Comparison of ENCODE assay signal across 8 cellular contexts in the genomic region with DNA sequence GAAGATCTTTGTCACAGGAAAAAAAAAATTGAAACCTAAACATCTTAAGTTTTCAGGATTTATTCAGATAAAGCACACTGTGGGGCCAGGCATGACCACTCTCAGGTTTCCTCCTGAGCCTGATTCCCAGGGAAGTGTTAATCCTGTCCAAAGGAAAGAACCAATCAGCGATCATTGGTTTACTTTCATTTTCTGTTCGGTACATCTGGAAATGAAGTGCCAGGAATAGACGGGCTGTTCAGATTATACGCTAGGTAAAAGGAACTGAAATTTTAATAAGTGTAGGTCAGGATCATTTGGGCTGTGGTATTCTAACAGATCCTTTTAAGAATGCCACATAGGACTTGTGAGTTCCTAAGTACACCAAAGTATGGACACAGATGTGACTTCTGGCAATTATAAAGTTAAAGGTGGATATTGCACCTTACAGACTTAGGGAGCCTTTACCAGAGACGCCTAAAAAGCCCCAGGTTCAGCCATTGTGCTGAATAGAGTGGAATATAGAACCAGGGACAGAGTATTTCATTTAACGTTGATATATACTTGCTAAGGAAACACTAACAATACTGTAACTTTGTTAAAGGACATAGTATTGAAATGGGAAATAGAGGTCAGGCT. TPM values are rescaled to one million over a fixed set of nuclear protein-coding genes. Genes with fewer than 3 reads are reported as not detected.
DNase-seq lines count a peak whose midpoint lies in the region; ATAC-seq, FAIRE-seq and TF ChIP-seq lines count a peak whose summit lies in the region.

No MANE protein-coding gene starts in this region.

- TF ChIP-seq CTCF in 22Rv1 (IDR thresholded peaks at IDR 0.05) = no peak
- no peak for TF ChIP-seq CTCF in body of pancreas (IDR thresholded peaks at IDR 0.05)
- TF ChIP-seq CTCF in tibial nerve (IDR thresholded peaks at IDR 0.05) = no peak

- TF ChIP-seq POLR2A in GM12891 (IDR thresholded peaks at IDR 0.05; ENCODE audit: low read depth, low read length) (no peak), body of pancreas (IDR thresholded peaks at IDR 0.05) (no peak), tibial nerve (IDR thresholded peaks at IDR 0.05) (no peak)

- no peaks in the 10 kb centered on the region for H3K27me3 ChIP-seq in body of pancreas
- no peaks in the 10 kb centered on the region for H3K27me3 ChIP-seq in tibial nerve

- intact Hi-C loops in body of pancreas (cut with DNase I) = no loop called here

- 13 to 22% methylated on average over 6 of the region's 6 CpGs for WGBS in body of pancreas, 2 donors
- 40 to 41% methylated on average over 6 of the region's 6 CpGs for WGBS in tibial nerve, 2 donors

- no peak for FAIRE-seq in GM12891 (lab: Jason Lieb, UNC)

- peak in 1 of 2 donors; percentile 2 for TF ChIP-seq EP300 in tibial nerve (IDR thresholded peaks at IDR 0.05)

- H3K4me1 ChIP-seq in body of pancreas (peaks cover 14% of the 10 kb centered on the region), tibial nerve (peaks cover 0 to 19% (median 0%) of the 10 kb centered on the region in 4 donors)

- DNase-seq in GM12891 (ENCODE audit: insufficient read length, low spot score) (no peak), NCI-H2227 (lab: John Stamatoyannopoulos, UW; ENCODE audit: unreplicated experiment) (peak; percentile 78), body of pancreas (peak in 2 of 4 donors; percentile 27 to 41), left kidney (ENCODE audit: low read depth, low spot score) (peak; percentile 21), tibial nerve (ENCODE audit: low spot score in 2 of 2) (no peak), occipital lobe (lab: John Stamatoyannopoulos, UW) (no peak)
- DNase-seq in activated CD4-positive, alpha-beta T cell treated with anti-CD3 and anti-CD28 coated beads for 48 hours = no peak

- H3K4me3 ChIP-seq in body of pancreas = peak overlapping the region in 1 of 2 donors; percentile 3
- peak overlapping the region; percentile 24 to 52 (median 34) for H3K4me3 ChIP-seq in tibial nerve

- H3K9me3 ChIP-seq in body of pancreas (no peaks in the 10 kb centered on the region), tibial nerve (no peaks in the 10 kb centered on the region)

- ATAC-seq in body of pancreas = peak; percentile 92

- H3K27ac ChIP-seq in 22Rv1 = peak overlapping the region; percentile 38
- peak overlapping the region; percentile 34 to 73 (median 70) for H3K27ac ChIP-seq in body of pancreas
- H3K27ac ChIP-seq in tibial nerve = peak overlapping the region; percentile 76 to 89 (median 86)

- H3K36me3 ChIP-seq in body of pancreas (replicated peaks in 1 of 2; ENCODE audit: insufficient read depth in 1 of 2, low read depth in 2 of 2) (peaks cover 0 to 2% of the 10 kb centered on the region in 2 donors), tibial nerve (no peaks in the 10 kb centered on the region)

TF ChIP-seq in GM12891, 5 proteins besides CTCF, POLR2A, EP300 and RAD21:
- TF ChIP-seq POU2F2 (IDR thresholded peaks at IDR 0.05; ENCODE audit: low read depth, low read length) (no peak), SPI1 (IDR thresholded peaks at IDR 0.05; ENCODE audit: low read depth, low read length) (peak; percentile 75)

RNA-seq across cellular contexts. Expression of gene CACYBP, which starts 9.3 kb away (rescaled TPM):
- polyA plus RNA-seq in GM12891 (2012; ENCODE audit: low read depth, missing spikeins) = 124 TPM
- total RNA-seq in body of pancreas (10 to 100 TPM; 43.5 to 86.9 TPM), tibial nerve (100 to 1,000 TPM in 1 of 4 donors, 10 to 100 TPM in 3; 60.8 to 165 (median 78.2) TPM), occipital lobe (103 TPM)

RNA-seq across cellular contexts. Expression of gene MRPS14, which starts 32.7 kb away (rescaled TPM):
- 28.9 TPM for polyA plus RNA-seq in GM12891 (2012; ENCODE audit: low read depth, missing spikeins)
- 10 to 100 TPM; 10.9 to 15.6 TPM for total RNA-seq in body of pancreas
- total RNA-seq in tibial nerve = 10 to 100 TPM; 18.8 to 33.4 (median 26.2) TPM
- 51.0 TPM for total RNA-seq in occipital lobe

Comparison
In these comparisons a context has a peak if more than half of its experiments do, and no peak if none do; other contexts are left out.
1. DNase-seq: peak in NCI-H2227 (single experiment) and left kidney (single experiment); none in GM12891 (single experiment), tibial nerve (0 of 2), occipital lobe (single experiment) and activated CD4-positive, alpha-beta T cell treated with anti-CD3 and anti-CD28 coated beads for 48 hours (single experiment).
2. Peak in every context shown above with its lines, with median percentiles within 50 percentile points of each other: H3K27ac ChIP-seq.